ENCODE assay signal across 24 cellular contexts in genomic region chr19:50275577-50276368, GRCh38. TPM values are rescaled to one million over a fixed set of nuclear protein-coding genes. Genes with fewer than 3 reads are reported as not detected.
"Had no signal": no experiment of that assay in that cellular context is flagged by ENCODE, and none has a peak within 500 bp of the region (broad histone marks: within the 10 kb centered on the region; RNA-seq: fewer than 3 reads in every experiment).

No MANE protein-coding gene starts in this region.

- H3K27ac ChIP-seq: esophagus muscularis mucosa, hepatocyte, parathyroid adenoma, spleen, transverse colon had no signal

- H2AFZ ChIP-seq: hepatocyte, parathyroid adenoma had no signal

- H3K27me3 ChIP-seq: hepatocyte, transverse colon had no signal

- H3K4me1 Mint-ChIP-seq: activated CD4-positive, alpha-beta T cell treated with anti-CD3 and anti-CD28 coated beads for 36 hours; activated CD8-positive, alpha-beta memory T cell treated with anti-CD3 and anti-CD28 coated beads, Interleukin-2, amount 10 ng/mL, durations not matched to agents 7 days and 5 days had no signal

- H3K4me1 ChIP-seq: esophagus muscularis mucosa, parathyroid adenoma, spleen, transverse colon had no signal

- H3K36me3 ChIP-seq: spleen had no signal

- H3K9ac ChIP-seq: parathyroid adenoma had no signal

- H3K9me3 ChIP-seq: esophagus muscularis mucosa, spleen, transverse colon had no signal

- H3K27ac Mint-ChIP-seq: activated CD4-positive, alpha-beta T cell treated with anti-CD3 and anti-CD28 coated beads for 36 hours; activated CD8-positive, alpha-beta memory T cell treated with anti-CD3 and anti-CD28 coated beads, Interleukin-2, amount 10 ng/mL, durations not matched to agents 7 days and 5 days; activated CD8-positive, alpha-beta T cell treated with anti-CD3 and anti-CD28 coated beads, Interleukin-2, amount 10 ng/mL, durations not matched to agents 7 days and 5 days; activated naive CD4-positive, alpha-beta T cell treated with anti-CD3 and anti-CD28 coated beads, Interleukin-2, amount 50 U/mL, for 72 hours; activated T-helper 2 cell treated with anti-CD3 and anti-CD28 coated beads, Interferon-gamma antibody, Interleukin-2, Interleukin-4, amounts not matched to agents 10 μg/mL and 5 μg/mL and 100 μg/mL, durations not matched to agents 14 hours and 24 hours and 36 hours; naive B cell had no signal

- H3K36me3 Mint-ChIP-seq: activated CD8-positive, alpha-beta memory T cell treated with anti-CD3 and anti-CD28 coated beads, Interleukin-2, amount 10 ng/mL, durations not matched to agents 7 days and 5 days; activated naive CD4-positive, alpha-beta T cell treated with anti-CD3 and anti-CD28 coated beads, Interleukin-2, amount 50 U/mL, for 72 hours; naive B cell had no signal

- ATAC-seq: activated CD4-positive, alpha-beta T cell treated with anti-CD3 and anti-CD28 coated beads for 36 hours; activated CD8-positive, alpha-beta memory T cell treated with anti-CD3 and anti-CD28 coated beads, Interleukin-2, amount 10 ng/mL, durations not matched to agents 7 days and 5 days; activated CD8-positive, alpha-beta T cell treated with anti-CD3 and anti-CD28 coated beads, Interleukin-2, amount 10 ng/mL, durations not matched to agents 7 days and 5 days; activated naive CD4-positive, alpha-beta T cell treated with anti-CD3 and anti-CD28 coated beads, Interleukin-2, amount 50 U/mL, for 72 hours; left cardiac atrium; right cardiac atrium had no signal

- H3K9me3 Mint-ChIP-seq: activated naive CD4-positive, alpha-beta T cell treated with anti-CD3 and anti-CD28 coated beads, Interleukin-2, amount 50 U/mL, for 72 hours; activated T-helper 2 cell treated with anti-CD3 and anti-CD28 coated beads, Interferon-gamma antibody, Interleukin-2, Interleukin-4, amounts not matched to agents 10 μg/mL and 5 μg/mL and 100 μg/mL, durations not matched to agents 14 hours and 24 hours and 36 hours had no signal

- DNase-seq: activated CD4-positive, alpha-beta T cell treated with anti-CD3 and anti-CD28 coated beads for 36 hours; activated CD4-positive, CD25-positive, alpha-beta regulatory T cell; activated CD8-positive, alpha-beta memory T cell treated with anti-CD3 and anti-CD28 coated beads, Interleukin-2, amount 10 ng/mL, durations not matched to agents 7 days and 5 days; activated CD8-positive, alpha-beta T cell treated with anti-CD3 and anti-CD28 coated beads, Interleukin-2, amount 10 ng/mL, durations not matched to agents 7 days and 5 days; activated T-cell treated with anti-CD3 and anti-CD28 coated beads, Interleukin-2, amount 50 U/mL, for 48 hours; dermis blood vessel endothelial cell; effector CD4-positive, alpha-beta T cell; foreskin melanocyte; islet precursor cell; left cardiac atrium; mammary epithelial cell; naive B cell; occipital lobe; right cardiac atrium; spleen; stimulated activated naive CD4-positive, alpha-beta T cell treated with Interleukin-2 at 50 U/mL for 16 hours; transverse colon had no signal

- H3K4me2 ChIP-seq: hepatocyte had no signal

- FAIRE-seq: colon, urothelium cell line had no signal

- H3K27me3 Mint-ChIP-seq: activated CD8-positive, alpha-beta memory T cell treated with anti-CD3 and anti-CD28 coated beads, Interleukin-2, amount 10 ng/mL, durations not matched to agents 7 days and 5 days had no signal

- H3K4me3 Mint-ChIP-seq: activated CD4-positive, alpha-beta T cell treated with anti-CD3 and anti-CD28 coated beads for 36 hours; activated CD8-positive, alpha-beta memory T cell treated with anti-CD3 and anti-CD28 coated beads, Interleukin-2, amount 10 ng/mL, durations not matched to agents 7 days and 5 days; activated CD8-positive, alpha-beta T cell treated with anti-CD3 and anti-CD28 coated beads, Interleukin-2, amount 10 ng/mL, durations not matched to agents 7 days and 5 days; naive B cell had no signal

- H3K79me2 ChIP-seq: hepatocyte, parathyroid adenoma had no signal

- H3K4me3 ChIP-seq: esophagus muscularis mucosa, hepatocyte, spleen, transverse colon had no signal

RNA-seq across cellular contexts. Expression of gene KCNC3, which starts 53.4 kb away (rescaled TPM):
- polyA plus RNA-seq: mammary epithelial cell had no signal
